8 cellular contexts compared by ENCODE assay signal in the genomic region with DNA sequence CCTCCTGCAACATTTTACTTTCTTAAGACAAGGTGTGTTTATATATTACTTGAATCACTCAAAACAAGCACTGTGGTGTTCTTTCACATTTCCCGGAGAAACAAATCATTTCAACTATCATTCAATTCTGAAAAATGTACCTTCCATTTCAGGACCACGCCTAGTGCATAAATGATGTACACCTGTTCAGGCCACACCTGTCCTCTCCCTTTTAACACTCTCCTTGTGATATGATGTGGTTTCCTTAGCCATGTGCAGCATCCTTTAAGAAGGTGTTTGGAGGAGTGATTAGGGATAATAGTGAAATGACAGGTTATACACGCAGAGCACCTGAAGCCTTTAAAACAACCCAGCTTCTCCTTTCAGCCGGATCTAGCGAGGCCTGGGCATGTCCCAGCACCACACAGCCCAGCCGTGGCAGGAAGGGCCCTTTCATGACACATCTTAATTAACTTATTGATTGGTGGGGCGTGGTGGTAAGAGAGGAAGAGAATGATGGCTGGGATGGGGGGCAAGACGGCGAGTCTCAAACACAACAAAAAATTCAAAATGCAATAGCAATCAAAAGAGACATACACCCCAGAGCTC. TPM values are rescaled to one million over a fixed set of nuclear protein-coding genes. Genes with fewer than 3 reads are reported as not detected.
DNase-seq lines count a peak whose midpoint lies in the region; ATAC-seq and TF ChIP-seq lines count a peak whose summit lies in the region.

No MANE protein-coding gene starts in this region.

- TF ChIP-seq CTCF in brain microvascular endothelial cell (IDR thresholded peaks at IDR 0.05; ENCODE audit: low read depth, low read length, missing control alignments) (no peak), lung (IDR thresholded peaks at IDR 0.05; ENCODE audit: control extremely low read depth, extremely low read depth) (no peak), upper lobe of right lung (IDR thresholded peaks at IDR 0.05) (no peak)

- peak overlapping the region; percentile 71 for H3K4me3 Mint-ChIP-seq in activated naive CD4-positive, alpha-beta T cell treated with anti-CD3 and anti-CD28 coated beads, Interleukin-2, amount 10 ng/mL, durations not matched to agents 7 days and 5 days

- no peak for DNase-seq in activated naive CD4-positive, alpha-beta T cell treated with anti-CD3 and anti-CD28 coated beads, Interleukin-2, amount 10 ng/mL, durations not matched to agents 7 days and 5 days
- DNase-seq in activated naive CD4-positive, alpha-beta T cell treated with Interleukin-2 at 50 U/mL for 16 hours: no peak
- DNase-seq in brain microvascular endothelial cell (no peak), lung (ENCODE audit: low spot score) (no peak), upper lobe of right lung (no peak), AML-193 (lab: John Stamatoyannopoulos, UW) (no peak)
- no peak for DNase-seq in stimulated activated CD4-positive, alpha-beta T cell treated with anti-CD3 and anti-CD28 coated beads, Interleukin-2, amount 100 ng/mL, for 24 hours

- H3K27me3 ChIP-seq in brain microvascular endothelial cell (replicated peaks) (no peaks in the 10 kb centered on the region), lung (ENCODE audit: control insufficient read depth, insufficient read depth) (no peaks in the 10 kb centered on the region), upper lobe of right lung (no peaks in the 10 kb centered on the region)

- peaks cover 16% of the 10 kb centered on the region for H3K4me1 Mint-ChIP-seq in activated naive CD4-positive, alpha-beta T cell treated with anti-CD3 and anti-CD28 coated beads, Interleukin-2, amount 10 ng/mL, durations not matched to agents 7 days and 5 days

- H3K9me3 ChIP-seq in lung (ENCODE audit: control insufficient read depth in 2 of 2, insufficient read depth in 1 of 2, low read length in 1 of 2) (no peaks in the 10 kb centered on the region), upper lobe of right lung (no peaks in the 10 kb centered on the region)

- no peak for ATAC-seq in lung (ENCODE audit: insufficient read depth, low FRiP score)
- ATAC-seq in upper lobe of right lung: no peak
- ATAC-seq in HG03342 (IDR thresholded peaks at IDR 0.05; ENCODE audit: unreplicated experiment): no peak

- intact Hi-C loops in upper lobe of right lung (cut with DNase I): no loop called here

- peak overlapping the region; percentile 62 for H3K4me3 ChIP-seq in brain microvascular endothelial cell (ENCODE audit: low read depth, low read length)
- H3K4me3 ChIP-seq in lung: peak overlapping the region; percentile 49
- H3K4me3 ChIP-seq in upper lobe of right lung: peak overlapping the region; percentile 64

- H3K36me3 Mint-ChIP-seq in activated naive CD4-positive, alpha-beta T cell treated with anti-CD3 and anti-CD28 coated beads, Interleukin-2, amount 10 ng/mL, durations not matched to agents 7 days and 5 days: no peaks in the 10 kb centered on the region

- H3K27ac Mint-ChIP-seq in activated naive CD4-positive, alpha-beta T cell treated with anti-CD3 and anti-CD28 coated beads, Interleukin-2, amount 10 ng/mL, durations not matched to agents 7 days and 5 days: no peak overlapping the region

- H3K4me1 ChIP-seq in lung (ENCODE audit: control insufficient read depth in 2 of 2, insufficient read depth in 2 of 2, low read length in 2 of 2): peaks cover 14 to 28% of the 10 kb centered on the region in 2 donors
- peaks cover 37% of the 10 kb centered on the region for H3K4me1 ChIP-seq in upper lobe of right lung

- WGBS in lung, 2 donors: 31 to 45% methylated on average over 9 of the region's 9 CpGs

- CTCF ChIA-PET in activated naive CD4-positive, alpha-beta T cell treated with anti-CD3 and anti-CD28 coated beads, Interleukin-2, amount 10 ng/mL, durations not matched to agents 7 days and 5 days (lab: Charles Lee): interaction anchor here (2.6 kb wide), 1 partner anchor 81 kb away, joined by 6 read pairs; no protein-coding TSS in a partner anchor

- H3K27ac ChIP-seq in brain microvascular endothelial cell (no peak overlapping the region), lung (ENCODE audit: low read depth in 1 of 2, low read length in 1 of 2) (peak overlapping the region; percentile 89 to 96), upper lobe of right lung (peak overlapping the region; percentile 70)

- H3K36me3 ChIP-seq in brain microvascular endothelial cell (replicated peaks): no peaks in the 10 kb centered on the region
- no peaks in the 10 kb centered on the region for H3K36me3 ChIP-seq in lung (ENCODE audit: control insufficient read depth in 2 of 2, insufficient read depth in 2 of 2, low read length in 2 of 2)
- no peaks in the 10 kb centered on the region for H3K36me3 ChIP-seq in upper lobe of right lung

- in situ Hi-C loops in brain microvascular endothelial cell (cut with HindIII; ENCODE audit: low pct_ligation_motif_present, low sequenced_read_pairs): no loop called here

- H3K27me3 Mint-ChIP-seq in activated naive CD4-positive, alpha-beta T cell treated with anti-CD3 and anti-CD28 coated beads, Interleukin-2, amount 10 ng/mL, durations not matched to agents 7 days and 5 days: peaks cover 46% of the 10 kb centered on the region

- H3K9me3 Mint-ChIP-seq in activated naive CD4-positive, alpha-beta T cell treated with anti-CD3 and anti-CD28 coated beads, Interleukin-2, amount 10 ng/mL, durations not matched to agents 7 days and 5 days: no peaks in the 10 kb centered on the region

RNA-seq across cellular contexts. Expression of a gene that starts 26.9 kb away (rescaled TPM):
- total RNA-seq in lung: 100 to 1,000 TPM in 1 of 2 donors, 10 to 100 TPM in 1; 93.4 to 135 TPM
- polyA plus RNA-seq in lung: 10 to 100 TPM; 20.0 to 26.4 TPM
- 144 TPM for total RNA-seq in upper lobe of right lung
